ENCODE assay signal across 14 cellular contexts in the genomic region with DNA sequence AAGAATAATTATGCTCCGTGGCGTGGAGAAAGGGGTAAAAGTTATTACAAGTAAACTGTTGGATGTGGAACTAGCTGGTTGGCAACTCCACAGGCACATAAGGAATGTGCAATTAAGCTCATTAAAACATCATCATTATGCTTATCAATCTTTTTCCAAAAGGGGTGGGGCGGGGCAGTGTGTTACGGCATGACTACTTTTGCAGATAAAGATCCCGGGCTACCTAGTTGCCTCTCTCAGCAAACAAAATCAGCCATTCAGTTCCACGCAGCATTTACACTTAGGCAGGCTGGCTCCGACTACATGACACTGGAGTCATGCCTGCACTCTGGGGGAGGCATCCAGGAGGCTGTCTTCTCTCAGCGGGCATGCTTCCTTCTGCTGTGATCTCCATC.
"Had no signal": no experiment of that assay in that cellular context is flagged by ENCODE, and none has a peak within 500 bp of the region (broad histone marks: within the 10 kb centered on the region; RNA-seq: fewer than 3 reads in every experiment).

No MANE protein-coding gene starts in this region.

- H3K4me1 ChIP-seq: lower lobe of right lung, thyroid gland had no signal

- DNase-seq: activated CD4-positive, alpha-beta memory T cell treated with anti-CD3 and anti-CD28 coated beads for 36 hours; activated CD4-positive, alpha-beta T cell treated with anti-CD3 and anti-CD28 coated beads for 1 hour; activated gamma-delta T cell treated with Interleukin-2 at 50 U/mL for 16 hours; activated naive CD8-positive, alpha-beta T cell treated with anti-CD3 and anti-CD28 coated beads, Interleukin-2, amount 10 ng/mL, durations not matched to agents 7 days and 5 days; activated T-cell treated with anti-CD3 and anti-CD28 coated beads, Interleukin-2, amount 50 U/mL, for 72 hours; effector CD8-positive, alpha-beta T cell; lower lobe of right lung; retina had no signal

- H3K27me3 ChIP-seq: ascending aorta, thyroid gland had no signal

- H3K27me3 Mint-ChIP-seq: activated CD4-positive, alpha-beta memory T cell treated with anti-CD3 and anti-CD28 coated beads for 36 hours; activated naive CD8-positive, alpha-beta T cell treated with anti-CD3 and anti-CD28 coated beads, Interleukin-2, amount 10 ng/mL, durations not matched to agents 7 days and 5 days; natural killer cell treated with Interleukin-12 subunit alpha and Interleukin-12 subunit beta and Interleukin-15 and Interleukin-18, amount 100 ng/mL, for 72 hours had no signal

- H3K27ac Mint-ChIP-seq: activated CD4-positive, alpha-beta memory T cell treated with anti-CD3 and anti-CD28 coated beads for 36 hours; activated naive CD8-positive, alpha-beta T cell treated with anti-CD3 and anti-CD28 coated beads, Interleukin-2, amount 10 ng/mL, durations not matched to agents 7 days and 5 days; activated T-cell treated with anti-CD3 and anti-CD28 coated beads, Interleukin-2, amount 50 U/mL, for 72 hours; natural killer cell treated with Interleukin-12 subunit alpha and Interleukin-12 subunit beta and Interleukin-15 and Interleukin-18, amount 100 ng/mL, for 72 hours; T-helper 2 cell treated with Interferon-gamma antibody and Interleukin-4, amounts not matched to agents 5 μg/mL and 100 μg/mL, for 36 hours had no signal

- ATAC-seq: activated T-cell treated with anti-CD3 and anti-CD28 coated beads, Interleukin-2, amount 50 U/mL, for 72 hours; lower lobe of right lung; natural killer cell treated with Interleukin-12 subunit alpha and Interleukin-12 subunit beta and Interleukin-15 and Interleukin-18, amount 100 ng/mL, for 72 hours had no signal

- H3K36me3 ChIP-seq: ascending aorta, lower lobe of right lung, thyroid gland had no signal

- H3K9me3 Mint-ChIP-seq: activated CD4-positive, alpha-beta memory T cell treated with anti-CD3 and anti-CD28 coated beads for 36 hours; activated naive CD8-positive, alpha-beta T cell treated with anti-CD3 and anti-CD28 coated beads, Interleukin-2, amount 10 ng/mL, durations not matched to agents 7 days and 5 days; activated T-cell treated with anti-CD3 and anti-CD28 coated beads, Interleukin-2, amount 50 U/mL, for 72 hours; natural killer cell treated with Interleukin-12 subunit alpha and Interleukin-12 subunit beta and Interleukin-15 and Interleukin-18, amount 100 ng/mL, for 72 hours; T-helper 2 cell treated with Interferon-gamma antibody and Interleukin-4, amounts not matched to agents 5 μg/mL and 100 μg/mL, for 36 hours had no signal

- H3K9me3 ChIP-seq: ascending aorta, lower lobe of right lung, thyroid gland had no signal

- H3K27ac ChIP-seq: ascending aorta, coronary artery, lower lobe of right lung, skin epidermis, thyroid gland had no signal

- H3K4me1 Mint-ChIP-seq: activated naive CD8-positive, alpha-beta T cell treated with anti-CD3 and anti-CD28 coated beads, Interleukin-2, amount 10 ng/mL, durations not matched to agents 7 days and 5 days had no signal

- H3K4me3 Mint-ChIP-seq: activated CD4-positive, alpha-beta memory T cell treated with anti-CD3 and anti-CD28 coated beads for 36 hours; activated naive CD8-positive, alpha-beta T cell treated with anti-CD3 and anti-CD28 coated beads, Interleukin-2, amount 10 ng/mL, durations not matched to agents 7 days and 5 days; activated T-cell treated with anti-CD3 and anti-CD28 coated beads, Interleukin-2, amount 50 U/mL, for 72 hours; natural killer cell treated with Interleukin-12 subunit alpha and Interleukin-12 subunit beta and Interleukin-15 and Interleukin-18, amount 100 ng/mL, for 72 hours; T-helper 2 cell treated with Interferon-gamma antibody and Interleukin-4, amounts not matched to agents 5 μg/mL and 100 μg/mL, for 36 hours had no signal

- H3K4me3 ChIP-seq: ascending aorta, coronary artery, lower lobe of right lung, skin epidermis, thyroid gland had no signal
